Comparison of ENCODE assay signal across 1 cellular context in genomic region chr20:53788253-53789022, GRCh38.
A peak's percentile ranks its signal among the peaks of the same experiment; 100 is the strongest.
TF ChIP-seq lines count a peak whose summit lies in the region.

No MANE protein-coding gene starts in this region.

TF ChIP-seq in K562, 482 proteins besides CTCF, POLR2A, EP300 and RAD21 (continued from another document):
- TF ChIP-seq, protein P1, sequence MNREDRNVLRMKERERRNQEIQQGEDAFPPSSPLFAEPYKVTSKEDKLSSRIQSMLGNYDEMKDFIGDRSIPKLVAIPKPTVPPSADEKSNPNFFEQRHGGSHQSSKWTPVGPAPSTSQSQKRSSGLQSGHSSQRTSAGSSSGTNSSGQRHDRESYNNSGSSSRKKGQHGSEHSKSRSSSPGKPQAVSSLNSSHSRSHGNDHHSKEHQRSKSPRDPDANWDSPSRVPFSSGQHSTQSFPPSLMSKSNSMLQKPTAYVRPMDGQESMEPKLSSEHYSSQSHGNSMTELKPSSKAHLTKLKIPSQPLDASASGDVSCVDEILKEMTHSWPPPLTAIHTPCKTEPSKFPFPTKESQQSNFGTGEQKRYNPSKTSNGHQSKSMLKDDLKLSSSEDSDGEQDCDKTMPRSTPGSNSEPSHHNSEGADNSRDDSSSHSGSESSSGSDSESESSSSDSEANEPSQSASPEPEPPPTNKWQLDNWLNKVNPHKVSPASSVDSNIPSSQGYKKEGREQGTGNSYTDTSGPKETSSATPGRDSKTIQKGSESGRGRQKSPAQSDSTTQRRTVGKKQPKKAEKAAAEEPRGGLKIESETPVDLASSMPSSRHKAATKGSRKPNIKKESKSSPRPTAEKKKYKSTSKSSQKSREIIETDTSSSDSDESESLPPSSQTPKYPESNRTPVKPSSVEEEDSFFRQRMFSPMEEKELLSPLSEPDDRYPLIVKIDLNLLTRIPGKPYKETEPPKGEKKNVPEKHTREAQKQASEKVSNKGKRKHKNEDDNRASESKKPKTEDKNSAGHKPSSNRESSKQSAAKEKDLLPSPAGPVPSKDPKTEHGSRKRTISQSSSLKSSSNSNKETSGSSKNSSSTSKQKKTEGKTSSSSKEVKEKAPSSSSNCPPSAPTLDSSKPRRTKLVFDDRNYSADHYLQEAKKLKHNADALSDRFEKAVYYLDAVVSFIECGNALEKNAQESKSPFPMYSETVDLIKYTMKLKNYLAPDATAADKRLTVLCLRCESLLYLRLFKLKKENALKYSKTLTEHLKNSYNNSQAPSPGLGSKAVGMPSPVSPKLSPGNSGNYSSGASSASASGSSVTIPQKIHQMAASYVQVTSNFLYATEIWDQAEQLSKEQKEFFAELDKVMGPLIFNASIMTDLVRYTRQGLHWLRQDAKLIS (CRISPR knock-in tag; IDR thresholded peaks at IDR 0.05): no peak
- TF ChIP-seq DDX20 (tag; IDR thresholded peaks at IDR 0.05; ENCODE audit: low read depth) (no peak), NFYB (IDR thresholded peaks at IDR 0.05; ENCODE audit: extremely low read depth, insufficient read length) (no peak), SMARCE1 (IDR thresholded peaks at IDR 0.05) (no peak), MAFG (tag; conservative IDR thresholded peaks at IDR 0.05) (peak; percentile 41; the same call in 1 of the 2 replicates)
